ENCODE assay signal across 16 cellular contexts in genomic region chr7:148665211-148665610, GRCh38. TPM values are rescaled to one million over a fixed set of nuclear protein-coding genes. Genes with fewer than 3 reads are reported as not detected.
DNase-seq lines count a peak whose midpoint lies in the region; ATAC-seq, FAIRE-seq and TF ChIP-seq lines count a peak whose summit lies in the region.
"Had no signal": no experiment of that assay in that cellular context is flagged by ENCODE, and none has a peak within 500 bp of the region (broad histone marks: within the 10 kb centered on the region; RNA-seq: fewer than 3 reads in every experiment).

No MANE protein-coding gene starts in this region.

- ATAC-seq in HepG2, result no peak
- ATAC-seq: A549; CD8-positive, alpha-beta T cell had no signal

- H3K9me3 ChIP-seq in astrocyte (ENCODE audit: insufficient read depth, low read depth, low read length) (no peaks in the 10 kb centered on the region), BE2C (no peaks in the 10 kb centered on the region), HepG2 (ENCODE audit: low read length) (no peaks in the 10 kb centered on the region)
- H3K9me3 ChIP-seq: A549 had no signal

- no peak for TF ChIP-seq RAD21 in HepG2 (CRISPR knock-in tag; IDR thresholded peaks at IDR 0.05)

- no peak for TF ChIP-seq POLR2A in HepG2 (IDR thresholded peaks at IDR 0.05; ENCODE audit: insufficient read depth in 1 of 2, low read depth in 2 of 2, low read length in 2 of 2)

- H3K4me1 Mint-ChIP-seq in astrocyte (ENCODE audit: low read depth, unreplicated experiment) (peaks cover 5% of the 10 kb centered on the region), chondrocyte (ENCODE audit: low read depth) (peaks cover 39% of the 10 kb centered on the region)

- FAIRE-seq in astrocyte (lab: Jason Lieb, UNC) (no peak), HepG2 (lab: Jason Lieb, UNC) (no peak)
- FAIRE-seq: A549 had no signal

- POLR2A ChIA-PET in HepG2 (lab: Yijun Ruan, JAX), result no interaction called here

- H3K79me2 ChIP-seq in astrocyte (ENCODE audit: insufficient read depth, low read length), result no peaks in the 10 kb centered on the region
- no peaks in the 10 kb centered on the region for H3K79me2 ChIP-seq in HepG2 (ENCODE audit: insufficient read depth, low read length)

- no TSS peak for BruUV-seq in HepG2 (replicated peaks; lab: Mats Ljungman, UMichigan)

- in situ Hi-C loops in HepG2 (cut with HindIII; ENCODE audit: extremely low pct_ligation_motif_present, low pct_unique_long_range_greater_than_20kb), result no loop called here

- intact Hi-C loops in HepG2 (cut with micrococcal nuclease; ENCODE audit: unreplicated experiment), result no loop called here

- H3K27ac ChIP-seq in astrocyte (ENCODE audit: low read depth, low read length) (no peak overlapping the region), HepG2 (ENCODE audit: extremely low read length, insufficient read depth, low read length) (no peak overlapping the region)
- H3K27ac ChIP-seq: 22Rv1, A549 had no signal

- DNase-seq in AG10803 (ENCODE audit: low read depth), result peak; percentile 80
- peak; percentile 69 for DNase-seq in astrocyte (ENCODE audit: low read depth)
- DNase-seq in chondrocyte (ENCODE audit: low spot score), result no peak
- peak; percentile 26 for DNase-seq in fibroblast of the aortic adventitia (ENCODE audit: low read depth)
- no peak for DNase-seq in BE2C
- no peak for DNase-seq in glomerular visceral epithelial cell (ENCODE audit: extremely low spot score)
- DNase-seq in HepG2 (ENCODE audit: low spot score), result no peak
- DNase-seq in mucosa of gallbladder (ENCODE audit: low spot score), result no peak
- DNase-seq: Calu3; CD8-positive, alpha-beta T cell; DMS79 treated with DMSO at 0.1 percent for 48 hours; GF-D8; H9 had no signal

- H3K4me3 ChIP-seq in AG10803 (ENCODE audit: low read length) (no peak overlapping the region), astrocyte (ENCODE audit: insufficient read depth, low read depth, low read length) (no peak overlapping the region), fibroblast of the aortic adventitia (ENCODE audit: low read depth, low read length) (no peak overlapping the region), BE2C (ENCODE audit: low read depth, low read length) (no peak overlapping the region), HepG2 (replicated peaks in 1 of 3; ENCODE audit: insufficient read depth in 1 of 3, low read depth in 2 of 3, low read length in 3 of 3) (no peak overlapping the region)
- H3K4me3 ChIP-seq: A549; BLaER1 treated with 17β-estradiol and CSF1 and Interleukin-3, amounts not matched to agents 10 nM and 100 nM had no signal

- no peak overlapping the region for H3K4me2 ChIP-seq in astrocyte (ENCODE audit: low read length)
- no peak overlapping the region for H3K4me2 ChIP-seq in HepG2 (ENCODE audit: low read depth, low read length)
- H3K4me2 ChIP-seq: A549 had no signal

- H3K4me1 ChIP-seq in astrocyte (ENCODE audit: insufficient read depth, low read length) (no peaks in the 10 kb centered on the region), BE2C (no peaks in the 10 kb centered on the region), HepG2 (ENCODE audit: insufficient read depth, low read length) (no peaks in the 10 kb centered on the region)
- H3K4me1 ChIP-seq: A549 had no signal

- no peak overlapping the region for H2AFZ ChIP-seq in astrocyte (ENCODE audit: low read depth, low read length)
- no peak overlapping the region for H2AFZ ChIP-seq in HepG2 (ENCODE audit: low read length)

- TF ChIP-seq CTCF in AG10803 (conservative IDR thresholded peaks at IDR 0.05; ENCODE audit: low read length), result no peak
- no peak for TF ChIP-seq CTCF in astrocyte (IDR thresholded peaks at IDR 0.05; ENCODE audit: insufficient read depth, low read depth, low read length)
- TF ChIP-seq CTCF in chondrocyte (IDR thresholded peaks at IDR 0.05), result no peak
- no peak for TF ChIP-seq CTCF in fibroblast of the aortic adventitia (IDR thresholded peaks at IDR 0.05; ENCODE audit: insufficient read depth, low read length)
- TF ChIP-seq CTCF in BE2C (IDR thresholded peaks at IDR 0.05; ENCODE audit: low read depth, low read length), result no peak
- TF ChIP-seq CTCF in HepG2 (CRISPR knock-in tag; IDR thresholded peaks at IDR 0.05), result no peak

- H3K27me3 ChIP-seq in astrocyte (ENCODE audit: insufficient read depth, low read length) (no peaks in the 10 kb centered on the region), BE2C (no peaks in the 10 kb centered on the region), HepG2 (ENCODE audit: control insufficient read depth in 1 of 2, insufficient read depth in 2 of 2, low read length in 2 of 2) (peaks cover 0 to 1% of the 10 kb centered on the region in 2 experiments; a peak in 2 of 5 replicates)
- H3K27me3 ChIP-seq: BLaER1 treated with 17β-estradiol and CSF1 and Interleukin-3, amounts not matched to agents 10 nM and 100 nM had no signal

- H3K36me3 Mint-ChIP-seq in astrocyte (ENCODE audit: low read depth, unreplicated experiment) (no peaks in the 10 kb centered on the region), chondrocyte (ENCODE audit: low read depth) (peaks cover 1% of the 10 kb centered on the region)
- H3K36me3 Mint-ChIP-seq: CD8-positive, alpha-beta T cell had no signal

- H4K20me1 ChIP-seq in astrocyte (ENCODE audit: insufficient read depth, low read length), result no peaks in the 10 kb centered on the region
- H4K20me1 ChIP-seq in HepG2 (ENCODE audit: insufficient read depth, low read length), result no peaks in the 10 kb centered on the region
- H4K20me1 ChIP-seq: BLaER1 treated with 17β-estradiol and CSF1 and Interleukin-3, amounts not matched to agents 10 nM and 100 nM had no signal

- 31% methylated on average over 4 of the region's 4 CpGs for WGBS in HepG2 (ENCODE audit: low lambda C conversion rate)

- TF ChIP-seq EP300 in HepG2 (IDR thresholded peaks at IDR 0.05; ENCODE audit: low read depth in 2 of 2, low read length in 2 of 2), result no peak
- no peak for TF ChIP-seq EP300 in HepG2 (CRISPR knock-in tag; IDR thresholded peaks at IDR 0.05; ENCODE audit: borderline replicate concordance)

- H3K4me3 Mint-ChIP-seq in astrocyte (ENCODE audit: unreplicated experiment) (no peak overlapping the region), chondrocyte (ENCODE audit: unreplicated experiment) (no peak overlapping the region)
- H3K4me3 Mint-ChIP-seq: CD8-positive, alpha-beta T cell; H9 had no signal

- CTCF ChIA-PET in HepG2 (lab: Yijun Ruan, JAX; ENCODE audit: low intra/inter-chr PET ratio, low total read pairs), result no interaction called here

- no peaks in the 10 kb centered on the region for H3K27me3 Mint-ChIP-seq in astrocyte (ENCODE audit: low read depth, unreplicated experiment)
- no peaks in the 10 kb centered on the region for H3K27me3 Mint-ChIP-seq in chondrocyte (ENCODE audit: low read depth)

- H3K36me3 ChIP-seq in astrocyte (ENCODE audit: insufficient read depth, low read length) (no peaks in the 10 kb centered on the region), BE2C (no peaks in the 10 kb centered on the region), HepG2 (replicated peaks in 1 of 2; ENCODE audit: control insufficient read depth in 1 of 2, insufficient read depth in 2 of 2, low read length in 2 of 2) (no peaks in the 10 kb centered on the region)
- H3K36me3 ChIP-seq: BLaER1 treated with 17β-estradiol and CSF1 and Interleukin-3, amounts not matched to agents 10 nM and 100 nM had no signal

- H3K27ac Mint-ChIP-seq in astrocyte (ENCODE audit: unreplicated experiment) (no peak overlapping the region), chondrocyte (ENCODE audit: unreplicated experiment) (peak overlapping the region; percentile 5)
- H3K27ac Mint-ChIP-seq: CD8-positive, alpha-beta T cell; H9 had no signal

- no peak overlapping the region for H3K9ac ChIP-seq in astrocyte (ENCODE audit: low read length)
- H3K9ac ChIP-seq in HepG2 (ENCODE audit: insufficient read depth, low read depth, low read length), result no peak overlapping the region

- H3K9me3 Mint-ChIP-seq in astrocyte (ENCODE audit: unreplicated experiment) (no peaks in the 10 kb centered on the region), chondrocyte (ENCODE audit: low read depth) (no peaks in the 10 kb centered on the region)
- H3K9me3 Mint-ChIP-seq: CD8-positive, alpha-beta T cell; H9 had no signal

TF ChIP-seq in HepG2, 621 proteins besides CTCF, POLR2A, EP300 and RAD21 (continues in another document):
- TF ChIP-seq ZSCAN20 (CRISPR knock-in tag; IDR thresholded peaks at IDR 0.05; ENCODE audit: borderline replicate concordance), result no peak

RNA-seq across cellular contexts. Expression of gene CUL1, which starts 33.5 kb away (rescaled TPM):
- total RNA-seq in astrocyte, result 56.3 and 60.2 TPM in 2 replicates
- 34.7 to 41.1 TPM (median 39.7 TPM) in 3 replicates for total RNA-seq in chondrocyte
- 19.8 and 49.0 TPM in 2 replicates for total RNA-seq in fibroblast of the aortic adventitia (ENCODE audit: low replicate concordance)
- polyA plus RNA-seq in BE2C (2012; ENCODE audit: insufficient read depth, insufficient read length, low read depth), result 31.4 TPM
- total RNA-seq in HepG2 (2016; rRNA removed; fragmentation: Illumina TruSeq; extraction: Trizol), result 45.9 and 80.4 TPM in 2 replicates
- total RNA-seq in HepG2 (2016; cell fraction: cytosol; rRNA removed; fragmentation: Illumina TruSeq; extraction: Trizol; ENCODE audit: low read depth), result 10.9 and 12.4 TPM in 2 replicates
- 46.4 and 78.8 TPM in 2 replicates for total RNA-seq in HepG2 (2016; cell fraction: insoluble cytoplasmic fraction; rRNA removed; fragmentation: Illumina TruSeq; extraction: Trizol)
- 32.7 and 35.8 TPM in 2 replicates for total RNA-seq in HepG2 (2016; cell fraction: membrane; rRNA removed; fragmentation: Illumina TruSeq; extraction: Trizol)
- total RNA-seq in HepG2 (2016; cell fraction: nucleus; rRNA removed; fragmentation: Illumina TruSeq; extraction: Trizol), result 32.2 and 36.2 TPM in 2 replicates
- polyA plus RNA-seq in HepG2 (2011; rRNA removed), result 27.6 and 30.1 TPM in 2 replicates
- polyA plus RNA-seq in HepG2 (2011; cell fraction: cytosol; rRNA removed), result 18.4 and 25.3 TPM in 2 replicates
- 13.1 and 15.9 TPM in 2 replicates for polyA plus RNA-seq in HepG2 (2011; cell fraction: nucleus; rRNA removed)
- polyA plus RNA-seq in HepG2 (2012), result 31.9 and 36.9 TPM in 2 replicates
- 7.9 and 9.9 TPM in 2 replicates for polyA plus RNA-seq in HepG2 (2016; cell fraction: cytosol; fragmentation: Illumina TruSeq; extraction: Trizol; ENCODE audit: low read depth)
- 82.8 and 83.4 TPM in 2 replicates for polyA plus RNA-seq in HepG2 (2016; cell fraction: insoluble cytoplasmic fraction; fragmentation: Illumina TruSeq; extraction: Trizol; ENCODE audit: low read depth)
- polyA plus RNA-seq in HepG2 (2016; cell fraction: membrane; fragmentation: Illumina TruSeq; extraction: Trizol; ENCODE audit: low read depth), result 20.2 and 22.6 TPM in 2 replicates
- 45.2 and 47.0 TPM in 2 replicates for polyA plus RNA-seq in HepG2 (2016; cell fraction: nucleus; fragmentation: Illumina TruSeq; extraction: Trizol; ENCODE audit: insufficient read depth, low read depth)
- 16.1 and 32.8 TPM in 2 replicates for polyA minus RNA-seq in HepG2 (2011; rRNA and poly(A)+ RNA removed; ENCODE audit: low replicate concordance)
- 22.8 and 24.1 TPM in 2 replicates for polyA minus RNA-seq in HepG2 (2011; cell fraction: cytosol; rRNA and poly(A)+ RNA removed)
- polyA minus RNA-seq in HepG2 (2011; cell fraction: nucleus; rRNA and poly(A)+ RNA removed), result 25.6 and 32.2 TPM in 2 replicates
- total RNA-seq in mucosa of gallbladder, result 35.7 TPM

Comparison
In these comparisons a context has a peak if more than half of its experiments do, and no peak if none do; other contexts are left out.
1. DNase-seq: peak in AG10803 (single experiment), astrocyte (single experiment) and fibroblast of the aortic adventitia (single experiment); none in chondrocyte (single experiment), BE2C (single experiment), glomerular visceral epithelial cell (single experiment), HepG2 (single experiment) and mucosa of gallbladder (single experiment).